Comparison of ENCODE assay signal across 11 cellular contexts in genomic region chr17:73650147-73650546, GRCh38. TPM values are rescaled to one million over a fixed set of nuclear protein-coding genes. Genes with fewer than 3 reads are reported as not detected.
A peak's percentile ranks its signal among the peaks of the same experiment; 100 is the strongest.
DNase-seq lines count a peak whose midpoint lies in the region; ATAC-seq and TF ChIP-seq lines count a peak whose summit lies in the region.
"Had no signal": no experiment of that assay in that cellular context is flagged by ENCODE, and none has a peak within 500 bp of the region (broad histone marks: within the 10 kb centered on the region; RNA-seq: fewer than 3 reads in every experiment).

No MANE protein-coding gene starts in this region.

- in situ Hi-C loops in G401 (cut with HindIII; ENCODE audit: low sequenced_read_pairs): no loop called here

- H3K4me1 Mint-ChIP-seq in activated T-helper 17 cell treated with anti-CD3 and anti-CD28 coated beads, Interleukin-2, amount 50 U/mL, for 72 hours: no peaks in the 10 kb centered on the region

- no peak overlapping the region for H3K27ac Mint-ChIP-seq in activated T-helper 17 cell treated with anti-CD3 and anti-CD28 coated beads, Interleukin-2, amount 50 U/mL, for 72 hours

- peak; percentile 23 for TF ChIP-seq CTCF in lower lobe of right lung (IDR thresholded peaks at IDR 0.05)

- H3K27me3 Mint-ChIP-seq in activated T-helper 17 cell treated with anti-CD3 and anti-CD28 coated beads, Interleukin-2, amount 50 U/mL, for 72 hours: peaks cover 16% of the 10 kb centered on the region

- no peak overlapping the region for H3K4me3 ChIP-seq in lower lobe of right lung

- H3K36me3 ChIP-seq in lower lobe of right lung: no peaks in the 10 kb centered on the region

- peaks cover 7% of the 10 kb centered on the region for H3K9me3 ChIP-seq in lower lobe of right lung

- no peak overlapping the region for H3K27ac ChIP-seq in lower lobe of right lung
- H3K27ac ChIP-seq: KMS-11 had no signal

- peak; percentile 47 for DNase-seq in Daoy (ENCODE audit: low read depth)
- DNase-seq in NCI-H1694 treated with DMSO at 0.1 percent for 48 hours (lab: John Stamatoyannopoulos, UW): peak; percentile 24
- DNase-seq in lower lobe of right lung: no peak
- no peak for DNase-seq in activated effector memory CD4-positive, alpha-beta T cell treated with anti-CD3 and anti-CD28 coated beads, Interleukin-2, amount 50 U/mL, for 16 hours
- no peak for DNase-seq in G401 (ENCODE audit: low spot score)
- DNase-seq: occipital lobe, T-helper 9 cell had no signal

- H3K4me3 Mint-ChIP-seq in activated T-helper 17 cell treated with anti-CD3 and anti-CD28 coated beads, Interleukin-2, amount 50 U/mL, for 72 hours: no peak overlapping the region

- H3K4me1 ChIP-seq in lower lobe of right lung: peaks cover 5% of the 10 kb centered on the region

- H3K27me3 ChIP-seq in lower lobe of right lung (ENCODE audit: low read depth): peaks cover 35% of the 10 kb centered on the region

- H3K36me3 Mint-ChIP-seq in activated T-helper 17 cell treated with anti-CD3 and anti-CD28 coated beads, Interleukin-2, amount 50 U/mL, for 72 hours (ENCODE audit: low read depth): no peaks in the 10 kb centered on the region

- peak; percentile 43 for ATAC-seq in activated T-helper 17 cell treated with anti-CD3 and anti-CD28 coated beads, Interleukin-2, amount 50 U/mL, for 72 hours (replicated peaks)
- ATAC-seq in lower lobe of right lung (no peak), GM19467 (IDR thresholded peaks at IDR 0.05; ENCODE audit: unreplicated experiment) (no peak), GM19455 (IDR thresholded peaks at IDR 0.05; ENCODE audit: unreplicated experiment) (no peak)

- H3K9me3 Mint-ChIP-seq in activated T-helper 17 cell treated with anti-CD3 and anti-CD28 coated beads, Interleukin-2, amount 50 U/mL, for 72 hours: peaks cover 18% of the 10 kb centered on the region

- intact Hi-C loops in lower lobe of right lung (cut with DNase I): no loop called here

RNA-seq across cellular contexts. Expression of gene SDK2, which starts 5.9 kb away (rescaled TPM):
- 0.33 and 0.74 TPM in 2 replicates for total RNA-seq in Daoy (2014; rRNA removed; shearing (Covaris generic))
- total RNA-seq in activated T-helper 17 cell treated with anti-CD3 and anti-CD28 coated beads, Interleukin-2, amount 50 U/mL, for 72 hours: under 1 TPM; 0.19 to 0.26 TPM
- 1.4 TPM for total RNA-seq in lower lobe of right lung
- total RNA-seq in G401 (2014; rRNA removed; shearing (Covaris generic)): under 0.01 and 0.10 TPM in 2 replicates

Comparison
In these comparisons a context has a peak if more than half of its experiments do, and no peak if none do; other contexts are left out.
1. DNase-seq: peak in Daoy (single experiment) and NCI-H1694 treated with DMSO at 0.1 percent for 48 hours (single experiment); none in lower lobe of right lung (single experiment), activated effector memory CD4-positive, alpha-beta T cell treated with anti-CD3 and anti-CD28 coated beads, Interleukin-2, amount 50 U/mL, for 16 hours (single experiment) and G401 (single experiment).